Comparison of ENCODE assay signal across 9 cellular contexts in genomic region chr4:75289843-75290616, GRCh38.
DNase-seq lines count a peak whose midpoint lies in the region; ATAC-seq and TF ChIP-seq lines count a peak whose summit lies in the region.
"Had no signal": no experiment of that assay in that cellular context is flagged by ENCODE, and none has a peak within 500 bp of the region (broad histone marks: within the 10 kb centered on the region; RNA-seq: fewer than 3 reads in every experiment).

No MANE protein-coding gene starts in this region.

- H3K9me3 ChIP-seq in Karpas-422 (ENCODE audit: low read length) (no peaks in the 10 kb centered on the region), left lung (peaks cover 0 to 7% of the 10 kb centered on the region in 2 donors)
- H3K9me3 ChIP-seq: A549 had no signal

- no peak overlapping the region for H3K4me3 ChIP-seq in Karpas-422 (ENCODE audit: low read length)
- no peak overlapping the region for H3K4me3 ChIP-seq in left lung
- H3K4me3 ChIP-seq: A549 had no signal

- H3K4me1 Mint-ChIP-seq in activated CD8-positive, alpha-beta T cell treated with anti-CD3 and anti-CD28 coated beads for 36 hours (ENCODE audit: low read depth): no peaks in the 10 kb centered on the region

- no peaks in the 10 kb centered on the region for H3K36me3 Mint-ChIP-seq in activated CD8-positive, alpha-beta T cell treated with anti-CD3 and anti-CD28 coated beads for 36 hours (ENCODE audit: low read depth)

- H3K9me2 ChIP-seq in Karpas-422 (replicated peaks; ENCODE audit: insufficient read depth, low read length): no peaks in the 10 kb centered on the region

- POLR2A ChIA-PET in activated CD8-positive, alpha-beta T cell treated with anti-CD3 and anti-CD28 coated beads for 36 hours (lab: Charles Lee): no interaction called here

- DNase-seq in NCI-H187 (lab: John Stamatoyannopoulos, UW) (peak; percentile 7 to 9), NCI-H187 treated with DMSO at 0.1 percent for 48 hours (lab: John Stamatoyannopoulos, UW) (no peak), Karpas-422 (peak; percentile 80), SW480 (ENCODE audit: low spot score) (peak; percentile 53), left lung (no peak), GM19240 (ENCODE audit: insufficient read length, low spot score) (no peak)
- DNase-seq in activated CD8-positive, alpha-beta T cell treated with anti-CD3 and anti-CD28 coated beads for 36 hours: no peak

- no peak overlapping the region for H2AFZ ChIP-seq in Karpas-422 (ENCODE audit: low read length)

- no peak overlapping the region for H3K9ac ChIP-seq in Karpas-422 (ENCODE audit: low read length)

- H3K79me2 ChIP-seq in Karpas-422 (ENCODE audit: low read length): no peaks in the 10 kb centered on the region

- H3K27ac ChIP-seq in Karpas-422 (ENCODE audit: low read length) (no peak overlapping the region), left lung (no peak overlapping the region)
- H3K27ac ChIP-seq: A549 had no signal

- CTCF ChIA-PET in activated CD8-positive, alpha-beta T cell treated with anti-CD3 and anti-CD28 coated beads for 36 hours (lab: Charles Lee): interaction anchor here (1.1 kb wide), 1 partner anchor 416 kb away, joined by 3 read pairs; no protein-coding TSS in a partner anchor

- H3K27ac Mint-ChIP-seq in activated CD8-positive, alpha-beta T cell treated with anti-CD3 and anti-CD28 coated beads for 36 hours: no peak overlapping the region

- intact Hi-C loops in left lung (cut with DNase I): no loop called here
- intact Hi-C loops in activated CD8-positive, alpha-beta T cell treated with anti-CD3 and anti-CD28 coated beads for 36 hours (cut with micrococcal nuclease): no loop called here

- no peak overlapping the region for H3K4me3 Mint-ChIP-seq in activated CD8-positive, alpha-beta T cell treated with anti-CD3 and anti-CD28 coated beads for 36 hours

- H3K27me3 Mint-ChIP-seq in activated CD8-positive, alpha-beta T cell treated with anti-CD3 and anti-CD28 coated beads for 36 hours: no peaks in the 10 kb centered on the region

- no peak overlapping the region for H3K4me2 ChIP-seq in Karpas-422 (ENCODE audit: low read depth, low read length, poor library complexity, severe bottlenecking)
- H3K4me2 ChIP-seq: A549 had no signal

- no peaks in the 10 kb centered on the region for H4K20me1 ChIP-seq in Karpas-422 (ENCODE audit: insufficient read depth, low read depth, low read length)

- H3K27me3 ChIP-seq in Karpas-422 (ENCODE audit: low read length) (no peaks in the 10 kb centered on the region), left lung (no peaks in the 10 kb centered on the region)

- H3K36me3 ChIP-seq in Karpas-422 (ENCODE audit: insufficient read depth, low read length) (no peaks in the 10 kb centered on the region), left lung (no peaks in the 10 kb centered on the region)

- peaks cover 2% of the 10 kb centered on the region for H3K9me3 Mint-ChIP-seq in activated CD8-positive, alpha-beta T cell treated with anti-CD3 and anti-CD28 coated beads for 36 hours

- ATAC-seq in left lung: peak; percentile 77
- ATAC-seq in activated CD8-positive, alpha-beta T cell treated with anti-CD3 and anti-CD28 coated beads for 36 hours: no peak
- no peak for ATAC-seq in activated CD4-positive, CD25-positive, alpha-beta regulatory T cell treated with anti-CD3 and anti-CD28 coated beads, Interleukin-2, amount 50 U/mL, for 24 hours

- H3K4me1 ChIP-seq in Karpas-422 (ENCODE audit: low read length): peaks cover 4% of the 10 kb centered on the region; the same call in 1 of the 2 replicates
- no peaks in the 10 kb centered on the region for H3K4me1 ChIP-seq in left lung
- H3K4me1 ChIP-seq: A549 had no signal

- TF ChIP-seq CTCF in left lung (IDR thresholded peaks at IDR 0.05): peak in 1 of 2 donors; percentile 26
- no peak for TF ChIP-seq CTCF in activated CD8-positive, alpha-beta T cell treated with anti-CD3 and anti-CD28 coated beads for 36 hours (IDR thresholded peaks at IDR 0.05)

Comparison
In these comparisons a context has a peak if more than half of its experiments do, and no peak if none do; other contexts are left out.
1. DNase-seq: peak in NCI-H187 (2 of 2), Karpas-422 (single experiment) and SW480 (single experiment); none in NCI-H187 treated with DMSO at 0.1 percent for 48 hours (single experiment), left lung (0 of 2), activated CD8-positive, alpha-beta T cell treated with anti-CD3 and anti-CD28 coated beads for 36 hours (single experiment) and GM19240 (single experiment).